1 cellular context compared by ENCODE assay signal in genomic region chr6:139082370-139082769, GRCh38.
TF ChIP-seq lines count a peak whose summit lies in the region.

No MANE protein-coding gene starts in this region.

TF ChIP-seq in H1, 55 proteins besides CTCF, POLR2A, EP300 and RAD21:
- TF ChIP-seq FOSL1 (IDR thresholded peaks at IDR 0.05; ENCODE audit: insufficient read depth, low read depth, low read length) (no peak), HDAC6 (IDR thresholded peaks at IDR 0.05; ENCODE audit: low read depth, low read length) (no peak), BACH1 (IDR thresholded peaks at IDR 0.05; ENCODE audit: low read length) (no peak), HDAC2 (IDR thresholded peaks at IDR 0.05; ENCODE audit: borderline replicate concordance in 1 of 2, low read depth in 2 of 2, low read length in 2 of 2) (no peak), ATF3 (IDR thresholded peaks at IDR 0.05; ENCODE audit: insufficient read depth, low read depth, low read length) (no peak), CEBPB (IDR thresholded peaks at IDR 0.05; ENCODE audit: low read depth, low read length) (no peak), MAX (IDR thresholded peaks at IDR 0.05) (no peak), SP1 (IDR thresholded peaks at IDR 0.05; ENCODE audit: low read depth, low read length) (no peak), CTBP2 (IDR thresholded peaks at IDR 0.05; ENCODE audit: borderline replicate concordance, insufficient read depth, insufficient read length, low read length) (no peak)
